15 cellular contexts compared by ENCODE assay signal in the genomic region with DNA sequence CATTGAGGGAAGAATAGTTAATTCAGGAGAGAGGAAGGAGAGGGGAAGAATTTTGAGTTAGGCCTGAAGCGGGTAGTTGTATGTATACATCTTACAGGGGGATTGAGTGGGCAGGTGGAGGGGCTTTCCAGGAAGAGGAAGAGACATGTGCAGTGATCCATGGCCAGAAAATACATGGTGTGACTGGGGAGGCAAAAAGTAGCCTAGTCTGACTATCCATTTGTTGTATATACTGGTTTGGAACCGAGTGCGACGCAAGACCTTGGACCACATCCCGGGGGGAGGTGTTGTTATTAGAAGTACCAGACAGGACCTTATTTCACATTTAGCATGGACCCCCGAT.
"Had no signal": no experiment of that assay in that cellular context is flagged by ENCODE, and none has a peak within 500 bp of the region (broad histone marks: within the 10 kb centered on the region; RNA-seq: fewer than 3 reads in every experiment).

No MANE protein-coding gene starts in this region.

- H3K27me3 ChIP-seq: cardiac muscle cell, colonic mucosa, hepatocyte, pancreas had no signal

- H3K36me3 ChIP-seq: colonic mucosa, pancreas had no signal

- FAIRE-seq: pancreas, urothelium cell line had no signal

- H3K27ac ChIP-seq: cardiac muscle cell, colonic mucosa, hepatocyte, pancreas had no signal

- H3K27me3 Mint-ChIP-seq: activated T-helper 17 cell treated with anti-CD3 and anti-CD28 coated beads, Interleukin-2, amount 50 U/mL, for 72 hours had no signal

- H3K4me2 ChIP-seq: hepatocyte had no signal

- H3K4me3 ChIP-seq: cardiac muscle cell, colonic mucosa, hepatocyte, lung, pancreas had no signal

- H2AFZ ChIP-seq: hepatocyte had no signal

- ATAC-seq: activated T-helper 17 cell treated with anti-CD3 and anti-CD28 coated beads, Interleukin-2, amount 50 U/mL, for 72 hours; esophagus mucosa; pancreas; sciatic nerve had no signal

- H3K4me3 Mint-ChIP-seq: activated naive CD4-positive, alpha-beta T cell treated with anti-CD3 and anti-CD28 coated beads for 36 hours; activated T-helper 17 cell treated with anti-CD3 and anti-CD28 coated beads, Interleukin-2, amount 50 U/mL, for 72 hours had no signal

- H3K9me3 ChIP-seq: colonic mucosa, pancreas had no signal

- H3K9me3 Mint-ChIP-seq: activated naive CD4-positive, alpha-beta T cell treated with anti-CD3 and anti-CD28 coated beads for 36 hours; activated T-helper 17 cell treated with anti-CD3 and anti-CD28 coated beads, Interleukin-2, amount 50 U/mL, for 72 hours had no signal

- H3K4me1 ChIP-seq: colonic mucosa, pancreas had no signal

- DNase-seq: activated T-cell treated with anti-CD3 and anti-CD28 coated beads for 4 hours, colonic mucosa, islet precursor cell, midbrain, pancreas, SW 1271, T1000 had no signal

- H3K79me2 ChIP-seq: hepatocyte had no signal

- H3K27ac Mint-ChIP-seq: activated naive CD4-positive, alpha-beta T cell treated with anti-CD3 and anti-CD28 coated beads for 36 hours; activated T-helper 17 cell treated with anti-CD3 and anti-CD28 coated beads, Interleukin-2, amount 50 U/mL, for 72 hours had no signal
